Comparison of ENCODE assay signal across 22 cellular contexts in genomic region chr6:127051571-127052260, GRCh38.
DNase-seq lines count a peak whose midpoint lies in the region; ATAC-seq and TF ChIP-seq lines count a peak whose summit lies in the region.
"Had no signal": no experiment of that assay in that cellular context is flagged by ENCODE, and none has a peak within 500 bp of the region (broad histone marks: within the 10 kb centered on the region; RNA-seq: fewer than 3 reads in every experiment).

No MANE protein-coding gene starts in this region.

- H3K36me3 ChIP-seq in RWPE2 (ENCODE audit: low read depth) = no peaks in the 10 kb centered on the region
- H3K36me3 ChIP-seq: gastrocnemius medialis, pancreas, thoracic aorta had no signal

- H3K4me1 ChIP-seq in RWPE2 (ENCODE audit: insufficient read depth, poor library complexity, severe bottlenecking) = peaks cover 19% of the 10 kb centered on the region
- H3K4me1 ChIP-seq: gastrocnemius medialis, pancreas had no signal

- H3K9me3 Mint-ChIP-seq in chondrocyte (ENCODE audit: low read depth) = peaks cover 14% of the 10 kb centered on the region

- H3K36me3 Mint-ChIP-seq in chondrocyte (ENCODE audit: low read depth) = peaks cover 1% of the 10 kb centered on the region
- H3K36me3 Mint-ChIP-seq: activated naive CD4-positive, alpha-beta T cell treated with anti-CD3 and anti-CD28 coated beads, Interleukin-2, amount 50 U/mL, for 24 hours; T-cell had no signal

- no peak overlapping the region for H3K4me3 Mint-ChIP-seq in chondrocyte (ENCODE audit: unreplicated experiment)
- H3K4me3 Mint-ChIP-seq: activated naive CD4-positive, alpha-beta T cell treated with anti-CD3 and anti-CD28 coated beads, Interleukin-2, amount 50 U/mL, for 24 hours; activated T-cell treated with anti-CD3 and anti-CD28 coated beads, Interleukin-2, amount 50 U/mL, for 24 hours; IgD-negative memory B cell; T-cell had no signal

- H3K27me3 Mint-ChIP-seq in chondrocyte (ENCODE audit: low read depth) = peaks cover 3% of the 10 kb centered on the region
- H3K27me3 Mint-ChIP-seq: activated naive CD4-positive, alpha-beta T cell treated with anti-CD3 and anti-CD28 coated beads, Interleukin-2, amount 50 U/mL, for 24 hours; activated T-cell treated with anti-CD3 and anti-CD28 coated beads, Interleukin-2, amount 50 U/mL, for 24 hours; IgD-negative memory B cell; T-cell had no signal

- H3K27ac ChIP-seq in RWPE2 (ENCODE audit: poor library complexity, severe bottlenecking) = peak overlapping the region; percentile 78
- H3K27ac ChIP-seq: gastrocnemius medialis, pancreas, thoracic aorta had no signal

- H3K4me3 ChIP-seq in RWPE2 (ENCODE audit: severe bottlenecking) = no peak overlapping the region
- H3K4me3 ChIP-seq: gastrocnemius medialis, pancreas, thoracic aorta had no signal

- no peaks in the 10 kb centered on the region for H3K9me3 ChIP-seq in RWPE2 (ENCODE audit: severe bottlenecking)
- H3K9me3 ChIP-seq: gastrocnemius medialis, pancreas, thoracic aorta had no signal

- TF ChIP-seq CTCF in RWPE2 (IDR thresholded peaks at IDR 0.05; ENCODE audit: poor library complexity, severe bottlenecking) (no peak), chondrocyte (IDR thresholded peaks at IDR 0.05) (no peak)

- H3K27me3 ChIP-seq in RWPE2 (ENCODE audit: insufficient read depth, poor library complexity, severe bottlenecking) = no peaks in the 10 kb centered on the region
- H3K27me3 ChIP-seq: gastrocnemius medialis, pancreas had no signal

- H3K27ac Mint-ChIP-seq in chondrocyte (ENCODE audit: unreplicated experiment) = no peak overlapping the region
- H3K27ac Mint-ChIP-seq: activated naive CD4-positive, alpha-beta T cell treated with anti-CD3 and anti-CD28 coated beads, Interleukin-2, amount 50 U/mL, for 24 hours; activated T-cell treated with anti-CD3 and anti-CD28 coated beads, Interleukin-2, amount 50 U/mL, for 24 hours; IgD-negative memory B cell; T-cell had no signal

- H3K4me1 Mint-ChIP-seq in chondrocyte (ENCODE audit: low read depth) = peaks cover 21% of the 10 kb centered on the region
- H3K4me1 Mint-ChIP-seq: activated naive CD4-positive, alpha-beta T cell treated with anti-CD3 and anti-CD28 coated beads, Interleukin-2, amount 50 U/mL, for 24 hours had no signal

- DNase-seq in EL (peak; percentile 88), RWPE2 (ENCODE audit: low spot score) (no peak), fibroblast of peridontal ligament (ENCODE audit: extremely low read depth) (peak; percentile 84), renal cortical epithelial cell (ENCODE audit: low read depth) (peak; percentile 74), chondrocyte (ENCODE audit: low spot score) (no peak), NCI-H1092 (lab: John Stamatoyannopoulos, UW) (no peak)
- DNase-seq: activated CD4-positive, alpha-beta T cell treated with anti-CD3 and anti-CD28 coated beads, Interleukin-2, amount 50 U/mL, for 48 hours; activated T-cell treated with anti-CD3 and anti-CD28 coated beads, Interleukin-2, amount 50 U/mL, for 24 hours; C1 segment of cervical spinal cord; DMS153; effector memory CD4-positive, alpha-beta T cell; gastrocnemius medialis; NCI-H2029 treated with DMSO at 0.1 percent for 48 hours; pancreas; stimulated activated CD4-positive, alpha-beta T cell treated with anti-CD3 and anti-CD28 coated beads, Interleukin-4, amount 100 ng/mL, for 24 hours; stimulated activated CD8-positive, alpha-beta memory T cell treated with anti-CD3 and anti-CD28 coated beads, Interleukin-4, amount 100 ng/mL, for 48 hours; T-cell had no signal

- ATAC-seq in RWPE2 (ENCODE audit: low read depth) = peak; percentile 78
- ATAC-seq in HG03521 (IDR thresholded peaks at IDR 0.05; ENCODE audit: unreplicated experiment) = no peak
- ATAC-seq in HG02840 (IDR thresholded peaks at IDR 0.05; ENCODE audit: low FRiP score, unreplicated experiment) = no peak
- ATAC-seq: gastrocnemius medialis, pancreas, T-cell had no signal

Comparison
In these comparisons a context has a peak if more than half of its experiments do, and no peak if none do; other contexts are left out.
1. DNase-seq: peak in EL (single experiment), fibroblast of peridontal ligament (single experiment) and renal cortical epithelial cell (single experiment); none in RWPE2 (single experiment), chondrocyte (single experiment) and NCI-H1092 (single experiment).